ENCODE assay signal across 1 cellular context in genomic region chr1:65289449-65289848, GRCh38.
TF ChIP-seq lines count a peak whose summit lies in the region.

No MANE protein-coding gene starts in this region.

TF ChIP-seq in K562, 482 proteins besides CTCF, POLR2A, EP300 and RAD21 (continued from another document and continues in another):
- TF ChIP-seq CBX8 (IDR thresholded peaks at IDR 0.05; ENCODE audit: borderline replicate concordance, extremely low read depth, low read depth, low read length, poor library complexity, severe bottlenecking) (no peak), PHF20 (IDR thresholded peaks at IDR 0.05; ENCODE audit: partially characterized antibody) (no peak), SNIP1 (IDR thresholded peaks at IDR 0.05; ENCODE audit: low read depth) (no peak), RBM17 (IDR thresholded peaks at IDR 0.05; ENCODE audit: borderline replicate concordance, low read depth, low read length) (no peak), SOX6 (IDR thresholded peaks at IDR 0.05) (peak; percentile 73), ZNF551 (CRISPR knock-in tag; IDR thresholded peaks at IDR 0.05) (no peak), ZNF3 (CRISPR knock-in tag; IDR thresholded peaks at IDR 0.05) (no peak), ZNF280B (CRISPR knock-in tag; IDR thresholded peaks at IDR 0.05) (no peak), FOXK2 (conservative IDR thresholded peaks at IDR 0.05 in 1 of 2, IDR thresholded peaks at IDR 0.05 in 1 of 2; ENCODE audit: low read depth in 2 of 2) (0 out of 4 replicates have a peak, but pooled peaks of 1 of the 2 experiments have one; percentile 14), ZBTB11 (CRISPR knock-in tag; IDR thresholded peaks at IDR 0.05) (peak in 1 of 3 experiments; percentile 32; a peak in 1 of 6 replicates), PTTG1 (tag; IDR thresholded peaks at IDR 0.05; ENCODE audit: low read depth) (no peak), RHOXF2B (CRISPR knock-in tag; conservative IDR thresholded peaks at IDR 0.05) (no peak), ZNF174 (CRISPR knock-in tag; IDR thresholded peaks at IDR 0.05) (no peak), NCOA6 (IDR thresholded peaks at IDR 0.05) (no peak), ZNF431 (CRISPR knock-in tag; IDR thresholded peaks at IDR 0.05) (no peak), PHB (CRISPR knock-in tag; IDR thresholded peaks at IDR 0.05) (no peak), ATF6 (CRISPR knock-in tag; IDR thresholded peaks at IDR 0.05) (no peak), ZFPM2 (CRISPR knock-in tag; IDR thresholded peaks at IDR 0.05) (no peak), TCF3 (CRISPR knock-in tag; IDR thresholded peaks at IDR 0.05) (peak; percentile 63), MAFF (IDR thresholded peaks at IDR 0.05; ENCODE audit: low read length) (no peak), SMARCA5 (IDR thresholded peaks at IDR 0.05) (no peak), ZNF232 (CRISPR knock-in tag; IDR thresholded peaks at IDR 0.05) (no peak), ZNF12 (CRISPR knock-in tag; IDR thresholded peaks at IDR 0.05) (peak; percentile 99), ILF3 (IDR thresholded peaks at IDR 0.05; ENCODE audit: borderline replicate concordance) (no peak), CHCHD3 (CRISPR knock-in tag; IDR thresholded peaks at IDR 0.05) (no peak), SMARCA4 (IDR thresholded peaks at IDR 0.05) (0 out of 2 replicates have a peak, but pooled peaks have one; percentile 13), ZNF224 (CRISPR knock-in tag; IDR thresholded peaks at IDR 0.05) (no peak), WHSC1 (IDR thresholded peaks at IDR 0.05; ENCODE audit: low read length) (no peak), ZC3H11A (IDR thresholded peaks at IDR 0.05; ENCODE audit: low read depth, low read length) (no peak), PTBP1 (IDR thresholded peaks at IDR 0.05; ENCODE audit: low read depth, low read length) (no peak), RBM22 (IDR thresholded peaks at IDR 0.05; ENCODE audit: low read depth, low read length, poor library complexity, severe bottlenecking) (no peak), ETS2 (tag; IDR thresholded peaks at IDR 0.05; ENCODE audit: borderline replicate concordance, poor library complexity, severe bottlenecking) (no peak), SIN3A (IDR thresholded peaks at IDR 0.05; ENCODE audit: borderline replicate concordance in 2 of 2, control insufficient read depth in 1 of 2, low read depth in 2 of 2, low read length in 2 of 2) (no peak), EHMT2 (IDR thresholded peaks at IDR 0.05) (no peak), ZNF764 (CRISPR knock-in tag; IDR thresholded peaks at IDR 0.05; ENCODE audit: low read depth) (no peak), SP1 (CRISPR knock-in tag; IDR thresholded peaks at IDR 0.05) (no peak), THRB (CRISPR knock-in tag; conservative IDR thresholded peaks at IDR 0.05) (no peak), SMARCE1 (IDR thresholded peaks at IDR 0.05) (no peak), ZNF274 (IDR thresholded peaks at IDR 0.05; ENCODE audit: borderline replicate concordance, low read depth, low read length) (no peak), ZNF239 (CRISPR knock-in tag; IDR thresholded peaks at IDR 0.05) (no peak), RCOR1 (IDR thresholded peaks at IDR 0.05; ENCODE audit: borderline replicate concordance in 1 of 2, low read depth in 2 of 2, low read length in 2 of 2) (no peak), ZNF324 (CRISPR knock-in tag; IDR thresholded peaks at IDR 0.05) (no peak), ZNF140 (CRISPR knock-in tag; IDR thresholded peaks at IDR 0.05) (no peak), SMAD3 (CRISPR knock-in tag; conservative IDR thresholded peaks at IDR 0.05) (no peak), TAF7 (tag; IDR thresholded peaks at IDR 0.05) (no peak), PRPF4 (IDR thresholded peaks at IDR 0.05; ENCODE audit: insufficient read depth, low read depth, low read length, poor library complexity, severe bottlenecking) (no peak), MIER1 (IDR thresholded peaks at IDR 0.05; ENCODE audit: low read depth) (no peak), KDM4B (IDR thresholded peaks at IDR 0.05; ENCODE audit: borderline replicate concordance in 2 of 2, low read depth in 1 of 2) (no peak), GMEB1 (CRISPR knock-in tag; IDR thresholded peaks at IDR 0.05) (no peak), TRIM25 (IDR thresholded peaks at IDR 0.05; ENCODE audit: borderline replicate concordance) (no peak), KLF10 (CRISPR knock-in tag; IDR thresholded peaks at IDR 0.05) (no peak), HMBOX1 (IDR thresholded peaks at IDR 0.05) (peak; percentile 89), RFX5 (IDR thresholded peaks at IDR 0.05; ENCODE audit: low read depth, low read length) (no peak), HBP1 (CRISPR knock-in tag; IDR thresholded peaks at IDR 0.05) (no peak), NR2C1 (IDR thresholded peaks at IDR 0.05) (no peak), NR2C1 (tag; IDR thresholded peaks at IDR 0.05) (no peak), CBX2 (IDR thresholded peaks at IDR 0.05; ENCODE audit: insufficient read depth, low read length, poor library complexity, severe bottlenecking) (no peak), CTBP1 (IDR thresholded peaks at IDR 0.05; ENCODE audit: borderline replicate concordance) (no peak), ATF3 (IDR thresholded peaks at IDR 0.05) (no peak), ATF3 (CRISPR knock-in tag; conservative IDR thresholded peaks at IDR 0.05) (no peak), GATAD2A (IDR thresholded peaks at IDR 0.05) (0 out of 2 replicates have a peak, but pooled peaks have one; percentile 31), TAF1 (IDR thresholded peaks at IDR 0.05; ENCODE audit: control insufficient read depth, extremely low read depth, insufficient read depth, low read length, severe bottlenecking) (no peak), SRSF3 (IDR thresholded peaks at IDR 0.05; ENCODE audit: insufficient read depth, low read length) (no peak)
